1 cellular context compared by ENCODE assay signal in genomic region chr19:58395220-58395978, GRCh38.
A peak's percentile ranks its signal among the peaks of the same experiment; 100 is the strongest.
TF ChIP-seq lines count a peak whose summit lies in the region.

Gene RNF225 (plus strand): TSS chr19:58395656. CDS start chr19:58396090, 434 bp downstream.

TF ChIP-seq in HepG2, 621 proteins besides CTCF, POLR2A, EP300 and RAD21 (continued from another document and continues in another):
- TF ChIP-seq KIAA2018 (CRISPR knock-in tag; IDR thresholded peaks at IDR 0.05; ENCODE audit: borderline replicate concordance): no peak
- TF ChIP-seq TOE1 (CRISPR knock-in tag; IDR thresholded peaks at IDR 0.05): no peak
- no peak for TF ChIP-seq PCBP1 (IDR thresholded peaks at IDR 0.05; ENCODE audit: borderline replicate concordance, low read depth, low read length)
- TF ChIP-seq NR3C1 (CRISPR knock-in tag; IDR thresholded peaks at IDR 0.05): no peak
- no peak for TF ChIP-seq CCAR2 (optimal IDR thresholded peaks at IDR 0.05; ENCODE audit: low read depth, low read length)
- TF ChIP-seq HNF4G (IDR thresholded peaks at IDR 0.05; ENCODE audit: borderline replicate concordance, low read depth, low read length): no peak
- TF ChIP-seq HNF4G (CRISPR knock-in tag; IDR thresholded peaks at IDR 0.05; ENCODE audit: borderline replicate concordance, low read depth): no peak
- TF ChIP-seq, protein P1, sequence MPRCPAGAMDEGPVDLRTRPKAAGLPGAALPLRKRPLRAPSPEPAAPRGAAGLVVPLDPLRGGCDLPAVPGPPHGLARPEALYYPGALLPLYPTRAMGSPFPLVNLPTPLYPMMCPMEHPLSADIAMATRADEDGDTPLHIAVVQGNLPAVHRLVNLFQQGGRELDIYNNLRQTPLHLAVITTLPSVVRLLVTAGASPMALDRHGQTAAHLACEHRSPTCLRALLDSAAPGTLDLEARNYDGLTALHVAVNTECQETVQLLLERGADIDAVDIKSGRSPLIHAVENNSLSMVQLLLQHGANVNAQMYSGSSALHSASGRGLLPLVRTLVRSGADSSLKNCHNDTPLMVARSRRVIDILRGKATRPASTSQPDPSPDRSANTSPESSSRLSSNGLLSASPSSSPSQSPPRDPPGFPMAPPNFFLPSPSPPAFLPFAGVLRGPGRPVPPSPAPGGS (CRISPR knock-in tag; IDR thresholded peaks at IDR 0.05): no peak
- TF ChIP-seq ZNF781 (CRISPR knock-in tag; IDR thresholded peaks at IDR 0.05; ENCODE audit: borderline replicate concordance, not compliant biosample characterization): no peak
- TF ChIP-seq ARNT2 (CRISPR knock-in tag; IDR thresholded peaks at IDR 0.05; ENCODE audit: low read depth): 0 out of 2 replicates have a peak, but pooled peaks have one; percentile 13
- 0 out of 2 replicates have a peak, but pooled peaks have one; percentile 31 for TF ChIP-seq ZNF589 (CRISPR knock-in tag; conservative IDR thresholded peaks at IDR 0.05)
- TF ChIP-seq TEAD3 (CRISPR knock-in tag; optimal IDR thresholded peaks at IDR 0.05; ENCODE audit: borderline replicate concordance): peak; percentile 9
- TF ChIP-seq TCF7L2 (IDR thresholded peaks at IDR 0.05; ENCODE audit: low read depth, low read length): no peak
- no peak for TF ChIP-seq ZNF850 (CRISPR knock-in tag; conservative IDR thresholded peaks at IDR 0.05)
- no peak for TF ChIP-seq ELF3 (CRISPR knock-in tag; IDR thresholded peaks at IDR 0.05)
- TF ChIP-seq, protein P2, sequence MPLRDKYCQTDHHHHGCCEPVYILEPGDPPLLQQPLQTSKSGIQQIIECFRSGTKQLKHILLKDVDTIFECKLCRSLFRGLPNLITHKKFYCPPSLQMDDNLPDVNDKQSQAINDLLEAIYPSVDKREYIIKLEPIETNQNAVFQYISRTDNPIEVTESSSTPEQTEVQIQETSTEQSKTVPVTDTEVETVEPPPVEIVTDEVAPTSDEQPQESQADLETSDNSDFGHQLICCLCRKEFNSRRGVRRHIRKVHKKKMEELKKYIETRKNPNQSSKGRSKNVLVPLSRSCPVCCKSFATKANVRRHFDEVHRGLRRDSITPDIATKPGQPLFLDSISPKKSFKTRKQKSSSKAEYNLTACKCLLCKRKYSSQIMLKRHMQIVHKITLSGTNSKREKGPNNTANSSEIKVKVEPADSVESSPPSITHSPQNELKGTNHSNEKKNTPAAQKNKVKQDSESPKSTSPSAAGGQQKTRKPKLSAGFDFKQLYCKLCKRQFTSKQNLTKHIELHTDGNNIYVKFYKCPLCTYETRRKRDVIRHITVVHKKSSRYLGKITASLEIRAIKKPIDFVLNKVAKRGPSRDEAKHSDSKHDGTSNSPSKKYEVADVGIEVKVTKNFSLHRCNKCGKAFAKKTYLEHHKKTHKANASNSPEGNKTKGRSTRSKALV (CRISPR knock-in tag; IDR thresholded peaks at IDR 0.05): no peak
- TF ChIP-seq RORA (CRISPR knock-in tag; IDR thresholded peaks at IDR 0.05): no peak
- TF ChIP-seq SOX13 (IDR thresholded peaks at IDR 0.05): no peak
- no peak; a peak in 1 of 4 replicates for TF ChIP-seq SOX13 (CRISPR knock-in tag; conservative IDR thresholded peaks at IDR 0.05 in 1 of 2, IDR thresholded peaks at IDR 0.05 in 1 of 2)
- TF ChIP-seq FOXP4 (CRISPR knock-in tag; IDR thresholded peaks at IDR 0.05): no peak
- TF ChIP-seq MAZ (IDR thresholded peaks at IDR 0.05; ENCODE audit: borderline replicate concordance, low read depth, low read length): no peak
- TF ChIP-seq MAZ (CRISPR knock-in tag; IDR thresholded peaks at IDR 0.05; ENCODE audit: low read depth): no peak
- TF ChIP-seq ZNF282 (IDR thresholded peaks at IDR 0.05; ENCODE audit: partially characterized antibody): no peak
- TF ChIP-seq ZNF292 (CRISPR knock-in tag; IDR thresholded peaks at IDR 0.05; ENCODE audit: borderline replicate concordance, low read depth): no peak
- TF ChIP-seq ETV5 (CRISPR knock-in tag; IDR thresholded peaks at IDR 0.05; ENCODE audit: borderline replicate concordance): no peak
- TF ChIP-seq JUN (CRISPR knock-in tag; IDR thresholded peaks at IDR 0.05): no peak
- TF ChIP-seq ZEB1 (IDR thresholded peaks at IDR 0.05; ENCODE audit: insufficient replicate concordance, low read depth): no peak
- no peak for TF ChIP-seq HOXA3 (CRISPR knock-in tag; IDR thresholded peaks at IDR 0.05)
- 0 out of 2 replicates have a peak, but pooled peaks have one; percentile 40 for TF ChIP-seq TARDBP (CRISPR knock-in tag; IDR thresholded peaks at IDR 0.05)
- no peak for TF ChIP-seq ZNF646 (CRISPR knock-in tag; IDR thresholded peaks at IDR 0.05)
- TF ChIP-seq PRDM15 (CRISPR knock-in tag; IDR thresholded peaks at IDR 0.05): no peak
- TF ChIP-seq BCL6 (CRISPR knock-in tag; IDR thresholded peaks at IDR 0.05): no peak
